ENCODE assay signal across 13 cellular contexts in the genomic region with DNA sequence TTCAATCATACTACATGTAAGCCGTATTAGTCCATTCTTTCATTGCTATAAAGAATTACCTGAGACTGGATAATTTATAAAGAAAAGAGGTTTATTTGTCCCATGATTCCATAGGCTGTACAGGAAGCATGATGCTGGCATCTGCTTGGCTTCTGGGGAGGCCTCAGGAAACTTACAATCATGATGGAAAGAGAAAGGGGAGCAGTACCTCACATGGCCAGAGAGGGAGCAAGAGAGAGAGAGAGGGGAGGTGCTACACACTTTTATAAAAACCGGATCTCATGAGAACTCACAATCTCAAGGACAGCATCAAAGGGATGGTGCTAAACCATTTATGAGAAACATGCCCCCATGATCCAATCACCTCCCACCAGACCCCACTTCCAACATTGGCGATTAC. TPM values are rescaled to one million over a fixed set of nuclear protein-coding genes. Genes with fewer than 3 reads are reported as not detected.
DNase-seq lines count a peak whose midpoint lies in the region; ATAC-seq and TF ChIP-seq lines count a peak whose summit lies in the region.
"Had no signal": no experiment of that assay in that cellular context is flagged by ENCODE, and none has a peak within 500 bp of the region (broad histone marks: within the 10 kb centered on the region; RNA-seq: fewer than 3 reads in every experiment).

No MANE protein-coding gene starts in this region.

- dilution Hi-C loops in mammary epithelial cell (cut with HindIII; ENCODE audit: low sequenced_read_pairs), result no loop called here

- no peaks in the 10 kb centered on the region for H4K20me1 ChIP-seq in mammary epithelial cell (ENCODE audit: insufficient read depth, low read length)

- BruUV-seq in MCF 10A (replicated peaks; lab: Mats Ljungman, UMichigan), result no TSS peak
- no TSS peak for BruUV-seq in mammary epithelial cell (replicated peaks; lab: Mats Ljungman, UMichigan)

- no peak overlapping the region for H3K4me3 Mint-ChIP-seq in MCF 10A (ENCODE audit: unreplicated experiment)
- H3K4me3 Mint-ChIP-seq in effector memory CD8-positive, alpha-beta T cell, result no peak overlapping the region
- H3K4me3 Mint-ChIP-seq in stimulated activated naive B cell treated with anti-CD40 and anti-IgM and Interleukin-4, amounts not matched to agents 10 μg/mL and 1 μg/mL and 100 μg/mL, for 72 hours, result no peak overlapping the region
- H3K4me3 Mint-ChIP-seq in CD4-positive, alpha-beta memory T cell, result no peak overlapping the region
- H3K4me3 Mint-ChIP-seq: CD8-positive, alpha-beta memory T cell had no signal

- no peak overlapping the region for H2AFZ ChIP-seq in mammary epithelial cell (ENCODE audit: low read depth, low read length)

- H3K27ac ChIP-seq in mammary epithelial cell (ENCODE audit: insufficient read depth, low read depth, low read length), result no peak overlapping the region
- no peak overlapping the region for H3K27ac ChIP-seq in CD4-positive, alpha-beta memory T cell (ENCODE audit: low read depth, low read length)
- H3K27ac ChIP-seq: HL-60, testis had no signal

- H3K4me1 ChIP-seq in mammary epithelial cell (ENCODE audit: insufficient read depth, low read length), result no peaks in the 10 kb centered on the region
- no peaks in the 10 kb centered on the region for H3K4me1 ChIP-seq in CD4-positive, alpha-beta memory T cell (ENCODE audit: insufficient read depth, low read length)
- H3K4me1 ChIP-seq: testis had no signal

- H3K36me3 Mint-ChIP-seq in MCF 10A (ENCODE audit: insufficient read depth, unreplicated experiment), result no peaks in the 10 kb centered on the region
- no peaks in the 10 kb centered on the region for H3K36me3 Mint-ChIP-seq in effector memory CD8-positive, alpha-beta T cell (ENCODE audit: insufficient read depth)
- no peaks in the 10 kb centered on the region for H3K36me3 Mint-ChIP-seq in stimulated activated naive B cell treated with anti-CD40 and anti-IgM and Interleukin-4, amounts not matched to agents 10 μg/mL and 1 μg/mL and 100 μg/mL, for 72 hours
- H3K36me3 Mint-ChIP-seq in CD4-positive, alpha-beta memory T cell, result peaks cover 2 to 3% of the 10 kb centered on the region in 2 donors

- H3K79me2 ChIP-seq in mammary epithelial cell (ENCODE audit: insufficient read depth, low read length), result no peaks in the 10 kb centered on the region

- H3K9me3 ChIP-seq in mammary epithelial cell (replicated peaks; ENCODE audit: insufficient read depth, low read length), result no peaks in the 10 kb centered on the region
- no peaks in the 10 kb centered on the region for H3K9me3 ChIP-seq in CD4-positive, alpha-beta memory T cell (ENCODE audit: control insufficient read depth in 1 of 2, low read length in 2 of 2)
- H3K9me3 ChIP-seq: testis had no signal

- WGBS in mammary epithelial cell (ENCODE audit: low coverage, missing lambda C conversion rate), result 93% methylated on average over 3 of the region's 3 CpGs

- CTCF ChIA-PET in MCF 10A (lab: Yijun Ruan, JAX), result no interaction called here
- CTCF ChIA-PET in mammary epithelial cell (lab: Charles Lee; ENCODE audit: low non-redundant PET), result no interaction called here
- CTCF ChIA-PET in CD4-positive, alpha-beta memory T cell (lab: Charles Lee; ENCODE audit: partially characterized antibody), result no interaction called here

- POLR2A ChIA-PET in MCF 10A (lab: Yijun Ruan, JAX), result no interaction called here
- POLR2A ChIA-PET in CD4-positive, alpha-beta memory T cell (lab: Charles Lee; ENCODE audit: partially characterized antibody), result no interaction called here

- peak; percentile 47 for ATAC-seq in effector memory CD8-positive, alpha-beta T cell (replicated peaks)
- ATAC-seq in stimulated activated naive B cell treated with anti-CD40 and anti-IgM and Interleukin-4, amounts not matched to agents 10 μg/mL and 1 μg/mL and 100 μg/mL, for 72 hours (replicated peaks), result no peak

- H3K9me3 Mint-ChIP-seq in MCF 10A (ENCODE audit: unreplicated experiment), result peaks cover 7% of the 10 kb centered on the region
- H3K9me3 Mint-ChIP-seq in effector memory CD8-positive, alpha-beta T cell, result peaks cover 0 to 2% of the 10 kb centered on the region in 2 donors
- peaks cover 7 to 10% of the 10 kb centered on the region in 2 donors for H3K9me3 Mint-ChIP-seq in stimulated activated naive B cell treated with anti-CD40 and anti-IgM and Interleukin-4, amounts not matched to agents 10 μg/mL and 1 μg/mL and 100 μg/mL, for 72 hours
- H3K9me3 Mint-ChIP-seq in CD4-positive, alpha-beta memory T cell, result peaks cover 0 to 11% (median 3%) of the 10 kb centered on the region in 8 donors

- DNase-seq in MCF 10A (ENCODE audit: unreplicated experiment) (no peak), mammary epithelial cell (no peak), OCI-M1 (lab: John Stamatoyannopoulos, UW) (peak; percentile 42), NCI-H187 (lab: John Stamatoyannopoulos, UW) (no peak)
- peak; percentile 4 to 23 (median 23) for DNase-seq in effector memory CD8-positive, alpha-beta T cell
- DNase-seq in stimulated activated CD4-positive, alpha-beta T cell treated with anti-CD3 and anti-CD28 coated beads, Interleukin-4, amount 100 ng/mL, for 24 hours, result peak; percentile 7
- DNase-seq in stimulated activated naive B cell treated with anti-CD40 and anti-IgM and Interleukin-4, amounts not matched to agents 10 μg/mL and 1 μg/mL and 100 μg/mL, for 72 hours, result no peak
- DNase-seq in CD4-positive, alpha-beta memory T cell, result no peak
- DNase-seq: CD8-positive, alpha-beta memory T cell; NCI-H1694 treated with DMSO at 0.1 percent for 48 hours; SIG-M5; testis had no signal

- in situ Hi-C loops in mammary epithelial cell (cut with MboI; ENCODE audit: low sequenced_read_pairs in 2 of 2), result no loop called here

- H3K27me3 Mint-ChIP-seq in MCF 10A (ENCODE audit: insufficient read depth, unreplicated experiment), result no peaks in the 10 kb centered on the region
- H3K27me3 Mint-ChIP-seq in effector memory CD8-positive, alpha-beta T cell, result peaks cover 18 to 22% of the 10 kb centered on the region in 2 donors
- peaks cover 11 to 22% of the 10 kb centered on the region in 2 donors for H3K27me3 Mint-ChIP-seq in stimulated activated naive B cell treated with anti-CD40 and anti-IgM and Interleukin-4, amounts not matched to agents 10 μg/mL and 1 μg/mL and 100 μg/mL, for 72 hours
- peaks cover 2 to 9% of the 10 kb centered on the region in 2 donors for H3K27me3 Mint-ChIP-seq in CD4-positive, alpha-beta memory T cell

- intact Hi-C loops in MCF 10A (cut with micrococcal nuclease) (no loop called here), mammary epithelial cell (cut with micrococcal nuclease) (no loop called here)
- intact Hi-C loops in CD4-positive, alpha-beta memory T cell (cut with micrococcal nuclease), result no loop called here

- TF ChIP-seq CTCF in MCF 10A (IDR thresholded peaks at IDR 0.05; ENCODE audit: unreplicated experiment) (peak; percentile 23), mammary epithelial cell (conservative IDR thresholded peaks at IDR 0.05 in 1 of 2, IDR thresholded peaks at IDR 0.05 in 1 of 2; ENCODE audit: extremely low read depth in 1 of 2, insufficient read depth in 1 of 2, low read depth in 1 of 2, low read length in 2 of 2) (peak in 1 of 2 donors; percentile 29)

- H3K9ac ChIP-seq in mammary epithelial cell (ENCODE audit: insufficient read depth, low read length), result no peak overlapping the region

- H3K4me3 ChIP-seq in mammary epithelial cell (replicated peaks in 1 of 3; ENCODE audit: insufficient read depth in 1 of 3, low read depth in 2 of 3, low read length in 3 of 3), result no peak overlapping the region
- H3K4me3 ChIP-seq in CD4-positive, alpha-beta memory T cell (ENCODE audit: low read length in 2 of 2), result no peak overlapping the region
- H3K4me3 ChIP-seq: testis had no signal

- H3K4me1 Mint-ChIP-seq in MCF 10A (ENCODE audit: insufficient read depth, unreplicated experiment), result no peaks in the 10 kb centered on the region
- H3K4me1 Mint-ChIP-seq in effector memory CD8-positive, alpha-beta T cell (ENCODE audit: low read depth in 2 of 2), result no peaks in the 10 kb centered on the region
- no peaks in the 10 kb centered on the region for H3K4me1 Mint-ChIP-seq in stimulated activated naive B cell treated with anti-CD40 and anti-IgM and Interleukin-4, amounts not matched to agents 10 μg/mL and 1 μg/mL and 100 μg/mL, for 72 hours
- H3K4me1 Mint-ChIP-seq in CD4-positive, alpha-beta memory T cell, result no peaks in the 10 kb centered on the region
- H3K4me1 Mint-ChIP-seq: CD8-positive, alpha-beta memory T cell had no signal

- H3K27me3 ChIP-seq in mammary epithelial cell (ENCODE audit: insufficient read depth, low read length), result no peaks in the 10 kb centered on the region
- no peaks in the 10 kb centered on the region for H3K27me3 ChIP-seq in CD4-positive, alpha-beta memory T cell (ENCODE audit: insufficient read depth, low read length)
- H3K27me3 ChIP-seq: testis had no signal

- H3K36me3 ChIP-seq in mammary epithelial cell (ENCODE audit: insufficient read depth, low read length), result no peaks in the 10 kb centered on the region
- H3K36me3 ChIP-seq in CD4-positive, alpha-beta memory T cell (ENCODE audit: insufficient read depth, low read length), result no peaks in the 10 kb centered on the region

- H3K27ac Mint-ChIP-seq in MCF 10A (ENCODE audit: low read depth, unreplicated experiment), result no peak overlapping the region
- H3K27ac Mint-ChIP-seq in effector memory CD8-positive, alpha-beta T cell, result no peak overlapping the region
- H3K27ac Mint-ChIP-seq in stimulated activated naive B cell treated with anti-CD40 and anti-IgM and Interleukin-4, amounts not matched to agents 10 μg/mL and 1 μg/mL and 100 μg/mL, for 72 hours, result no peak overlapping the region
- H3K27ac Mint-ChIP-seq in CD4-positive, alpha-beta memory T cell, result no peak overlapping the region
- H3K27ac Mint-ChIP-seq: CD8-positive, alpha-beta memory T cell had no signal

- no peak overlapping the region for H3K4me2 ChIP-seq in mammary epithelial cell (ENCODE audit: insufficient read depth, low read depth, low read length)

RNA-seq across cellular contexts. Expression of a gene that starts 14.3 kb away (rescaled TPM):
- total RNA-seq in MCF 10A (2022) (57.2 and 58.9 TPM in 2 replicates), mammary epithelial cell (10 to 100 TPM; 50.7 to 54.8 TPM)
- 18.1 TPM for polyA plus RNA-seq in mammary epithelial cell
- 28.5 TPM for polyA minus RNA-seq in mammary epithelial cell
- 10 to 100 TPM; 62.1 to 63.0 TPM for total RNA-seq in CD4-positive, alpha-beta memory T cell
- 10 to 100 TPM in 1 of 2 donors, 1 to 10 TPM in 1; 9.0 to 20.0 TPM for polyA plus RNA-seq in CD4-positive, alpha-beta memory T cell

Comparison
In these comparisons a context has a peak if more than half of its experiments do, and no peak if none do; other contexts are left out.
1. DNase-seq: peak in OCI-M1 (single experiment), effector memory CD8-positive, alpha-beta T cell (3 of 3) and stimulated activated CD4-positive, alpha-beta T cell treated with anti-CD3 and anti-CD28 coated beads, Interleukin-4, amount 100 ng/mL, for 24 hours (single experiment); none in MCF 10A (single experiment), mammary epithelial cell (single experiment), stimulated activated naive B cell treated with anti-CD40 and anti-IgM and Interleukin-4, amounts not matched to agents 10 μg/mL and 1 μg/mL and 100 μg/mL, for 72 hours (single experiment), NCI-H187 (0 of 2) and CD4-positive, alpha-beta memory T cell (0 of 5).